In the genomic region with DNA sequence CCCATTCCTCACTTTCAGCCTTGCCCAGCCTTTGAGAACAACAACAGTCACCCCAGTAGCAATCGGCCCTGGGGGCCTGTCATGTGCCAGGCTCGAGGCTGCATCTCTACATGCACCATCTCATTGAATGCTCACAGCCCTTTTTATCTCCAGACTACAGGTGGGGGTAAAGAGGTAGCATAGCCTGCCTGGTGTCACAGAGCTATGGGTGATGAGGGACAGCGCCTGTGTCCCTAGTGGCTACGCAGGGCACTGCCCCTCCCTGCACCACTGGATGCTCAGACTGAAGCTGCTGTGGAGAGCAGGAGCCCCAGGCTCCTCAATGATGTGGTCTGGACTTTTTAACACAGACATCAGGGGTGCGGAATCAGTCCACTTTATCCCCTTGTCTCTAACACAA, we compare ENCODE assay signal across 9 cellular contexts. TPM values are rescaled to one million over a fixed set of nuclear protein-coding genes. Genes with fewer than 3 reads are reported as not detected.
DNase-seq lines count a peak whose midpoint lies in the region; ATAC-seq and TF ChIP-seq lines count a peak whose summit lies in the region.
"Had no signal": no experiment of that assay in that cellular context is flagged by ENCODE, and none has a peak within 500 bp of the region (broad histone marks: within the 10 kb centered on the region; RNA-seq: fewer than 3 reads in every experiment).

No MANE protein-coding gene starts in this region.

- ATAC-seq in GM21786 (IDR thresholded peaks at IDR 0.05; ENCODE audit: unreplicated experiment) (peak; percentile 43), GM21737 (IDR thresholded peaks at IDR 0.05; ENCODE audit: unreplicated experiment) (no peak)

- no peaks in the 10 kb centered on the region for H3K27me3 ChIP-seq in AG04450 (ENCODE audit: control insufficient read depth, insufficient read depth, low read length)
- no peaks in the 10 kb centered on the region for H3K27me3 ChIP-seq in WERI-Rb-1 (ENCODE audit: insufficient read depth, low read depth, severe bottlenecking)

- POLR2A ChIA-PET in AG04450 (lab: Yijun Ruan, JAX), result no interaction called here

- TF ChIP-seq CTCF in AG04450 (IDR thresholded peaks at IDR 0.05; ENCODE audit: low read depth, low read length), result peak; percentile 28
- TF ChIP-seq CTCF in WERI-Rb-1 (IDR thresholded peaks at IDR 0.05; ENCODE audit: low read depth, low read length), result peak; percentile 94

- H3K27ac ChIP-seq in AG04450 (ENCODE audit: low read depth, low read length) (no peak overlapping the region), WERI-Rb-1 (no peak overlapping the region)

- no peaks in the 10 kb centered on the region for H3K36me3 ChIP-seq in WERI-Rb-1

- CTCF ChIA-PET in AG04450 (lab: Charles Lee), result interaction anchor here (0.9 kb wide), 1 partner anchor 64 kb away, joined by 3 read pairs; no protein-coding TSS in a partner anchor

- H3K9me3 ChIP-seq in AG04450 (ENCODE audit: control insufficient read depth, insufficient read depth, low read length) (no peaks in the 10 kb centered on the region), WERI-Rb-1 (ENCODE audit: severe bottlenecking) (no peaks in the 10 kb centered on the region)

- H3K4me3 ChIP-seq in AG04450 (ENCODE audit: low read depth, low read length) (no peak overlapping the region), WERI-Rb-1 (ENCODE audit: low read depth, low read length) (no peak overlapping the region)

- DNase-seq in AG04450 (ENCODE audit: low read depth, low spot score), result no peak
- DNase-seq in WERI-Rb-1, result peak; percentile 78
- DNase-seq in iPS-NIHi7 (ENCODE audit: extremely low spot score), result peak; percentile 82
- no peak for DNase-seq in DMS79 treated with DMSO at 0.1 percent for 48 hours (lab: John Stamatoyannopoulos, UW)
- no peak for DNase-seq in activated effector memory CD4-positive, alpha-beta T cell treated with anti-CD3 and anti-CD28 coated beads, Interleukin-2, amount 50 U/mL, for 16 hours
- DNase-seq in stimulated activated CD4-positive, alpha-beta T cell treated with anti-CD3 and anti-CD28 coated beads, Interleukin-15, amount 100 ng/mL, for 24 hours, result no peak
- DNase-seq: activated CD4-positive, alpha-beta T cell treated with anti-CD3 and anti-CD28 coated beads for 1 hour had no signal

RNA-seq across cellular contexts. Expression of gene CAMK2A, which starts 2.8 kb away (rescaled TPM):
- 0.37 and 0.46 TPM in 2 replicates for polyA plus RNA-seq in AG04450 (2011; rRNA removed)
- polyA minus RNA-seq in AG04450 (2011; rRNA and poly(A)+ RNA removed), result 0.41 and 0.65 TPM in 2 replicates

RNA-seq across cellular contexts. Expression of gene ARSI, which starts 15.9 kb away (rescaled TPM):
- 11.3 and 15.8 TPM in 2 replicates for polyA plus RNA-seq in AG04450 (2011; rRNA removed)
- 13.7 and 21.4 TPM in 2 replicates for polyA minus RNA-seq in AG04450 (2011; rRNA and poly(A)+ RNA removed)

Comparison
In these comparisons a context has a peak if more than half of its experiments do, and no peak if none do; other contexts are left out.
1. DNase-seq: peak in WERI-Rb-1 (single experiment) and iPS-NIHi7 (single experiment); none in AG04450 (single experiment), DMS79 treated with DMSO at 0.1 percent for 48 hours (single experiment), activated effector memory CD4-positive, alpha-beta T cell treated with anti-CD3 and anti-CD28 coated beads, Interleukin-2, amount 50 U/mL, for 16 hours (single experiment) and stimulated activated CD4-positive, alpha-beta T cell treated with anti-CD3 and anti-CD28 coated beads, Interleukin-15, amount 100 ng/mL, for 24 hours (single experiment).